1 cellular context compared by ENCODE assay signal in the genomic region with DNA sequence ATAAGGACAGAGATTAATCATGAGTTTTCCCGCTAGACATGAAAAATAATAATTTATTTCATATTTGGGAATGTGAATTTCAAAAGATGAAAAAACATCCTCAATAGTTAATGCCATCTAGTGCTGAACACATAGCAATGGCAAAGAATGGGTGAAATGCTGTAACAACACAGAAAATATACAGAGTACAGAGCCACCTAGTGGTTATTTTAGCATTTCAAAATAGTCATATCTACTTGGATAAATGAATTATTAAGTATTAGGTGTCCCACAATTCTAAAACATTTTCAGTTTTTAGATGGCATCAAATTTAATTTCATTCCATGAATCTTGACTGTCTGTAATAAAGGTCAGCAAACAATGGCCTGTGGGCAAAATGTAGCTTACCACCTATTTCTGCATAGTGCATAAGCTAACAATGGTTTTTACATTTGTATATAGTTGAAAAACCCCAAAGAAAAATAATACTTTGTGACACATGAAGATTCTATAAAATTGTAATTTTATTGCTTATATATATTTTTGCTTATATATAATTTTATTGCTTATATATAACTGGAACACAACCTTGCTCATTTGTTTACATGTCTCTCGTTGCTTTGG.
TF ChIP-seq lines count a peak whose summit lies in the region.

No MANE protein-coding gene starts in this region.

TF ChIP-seq in IMR-90, 13 proteins besides CTCF, POLR2A, EP300 and RAD21:
- TF ChIP-seq USF2 (IDR thresholded peaks at IDR 0.05; ENCODE audit: low read depth, low read length) (no peak), RCOR1 (IDR thresholded peaks at IDR 0.05; ENCODE audit: insufficient replicate concordance, low read length) (no peak), CHD1 (IDR thresholded peaks at IDR 0.05; ENCODE audit: low read depth, low read length) (no peak), SMC3 (IDR thresholded peaks at IDR 0.05; ENCODE audit: low read depth, low read length) (peak; percentile 29; the same call in 1 of the 2 replicates), CEBPB (IDR thresholded peaks at IDR 0.05; ENCODE audit: low read depth, low read length) (no peak), MAZ (IDR thresholded peaks at IDR 0.05; ENCODE audit: borderline replicate concordance, low read depth, low read length) (no peak), FOS (IDR thresholded peaks at IDR 0.05; ENCODE audit: low read depth, low read length) (no peak)
